ENCODE assay signal across 19 cellular contexts in the genomic region with DNA sequence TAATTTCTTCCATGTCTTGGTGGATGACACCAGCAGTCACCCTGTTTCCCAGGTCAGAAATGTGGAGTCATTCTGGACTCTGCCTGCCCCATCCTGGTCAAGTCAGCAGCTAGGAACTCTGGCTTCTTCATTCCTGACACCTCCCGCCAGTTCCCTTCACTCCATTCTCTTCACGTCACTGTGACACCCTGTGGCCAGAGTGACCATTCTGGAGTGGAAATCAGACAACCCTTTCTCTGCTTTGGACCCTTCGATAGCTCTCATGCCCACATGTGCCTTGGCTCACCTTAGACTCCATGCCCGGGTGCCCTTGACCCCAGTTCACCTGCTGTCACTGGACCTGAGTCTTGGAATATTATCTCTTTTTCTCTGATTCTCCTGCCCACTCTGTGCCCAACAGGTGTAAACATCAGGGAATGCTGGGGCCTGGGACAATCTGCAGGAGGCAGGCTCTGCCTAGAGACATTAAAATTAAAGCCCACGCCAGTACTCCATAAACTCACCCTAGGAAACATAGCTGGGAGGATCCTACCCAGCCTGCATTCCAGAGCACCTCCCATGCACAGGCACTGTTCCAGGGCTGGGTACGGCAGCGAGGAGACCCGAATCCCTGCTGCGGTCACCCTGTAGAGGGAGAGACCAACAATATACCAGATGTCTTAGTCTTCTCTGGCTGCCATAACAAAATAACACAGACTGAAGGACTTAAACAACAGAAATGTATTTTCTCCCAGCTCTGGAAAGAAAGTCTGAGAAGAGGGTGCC. TPM values are rescaled to one million over a fixed set of nuclear protein-coding genes. Genes with fewer than 3 reads are reported as not detected.
A peak's percentile ranks its signal among the peaks of the same experiment; 100 is the strongest.
DNase-seq lines count a peak whose midpoint lies in the region; ATAC-seq and TF ChIP-seq lines count a peak whose summit lies in the region.
"Had no signal": no experiment of that assay in that cellular context is flagged by ENCODE, and none has a peak within 500 bp of the region (broad histone marks: within the 10 kb centered on the region; RNA-seq: fewer than 3 reads in every experiment).

No MANE protein-coding gene starts in this region.

- ATAC-seq in upper lobe of right lung (no peak), WTC11 (no peak)

- H2AFZ ChIP-seq in smooth muscle cell (ENCODE audit: low read depth): no peak overlapping the region
- H2AFZ ChIP-seq: GM23248 had no signal

- no peaks in the 10 kb centered on the region for H3F3A ChIP-seq in smooth muscle cell (ENCODE audit: low read depth)

- H3K27me3 ChIP-seq in upper lobe of right lung (no peaks in the 10 kb centered on the region), smooth muscle cell (ENCODE audit: low read depth) (no peaks in the 10 kb centered on the region)
- H3K27me3 ChIP-seq: BLaER1 treated with 17β-estradiol and CSF1 and Interleukin-3, amounts not matched to agents 10 nM and 100 nM had no signal

- H3K27ac Mint-ChIP-seq in WTC11: no peak overlapping the region

- H3K27me3 Mint-ChIP-seq in WTC11 (ENCODE audit: low read depth): no peaks in the 10 kb centered on the region; the same call in none of the 2 replicates

- intact Hi-C loops in upper lobe of right lung (cut with DNase I): no loop called here

- no peaks in the 10 kb centered on the region for H3K4me1 ChIP-seq in upper lobe of right lung
- H3K4me1 ChIP-seq in smooth muscle cell (ENCODE audit: low read depth): no peaks in the 10 kb centered on the region
- H3K4me1 ChIP-seq: BLaER1 treated with 17β-estradiol and CSF1 and Interleukin-3, amounts not matched to agents 10 nM and 100 nM had no signal

- 87% methylated on average over 9 of the region's 9 CpGs for WGBS in smooth muscle cell (ENCODE audit: low lambda C conversion rate)

- no peak overlapping the region for H3K4me3 Mint-ChIP-seq in WTC11

- H3K27ac ChIP-seq in upper lobe of right lung (no peak overlapping the region), smooth muscle cell (ENCODE audit: low read depth) (no peak overlapping the region)
- H3K27ac ChIP-seq: BLaER1 treated with 17β-estradiol and CSF1 and Interleukin-3, amounts not matched to agents 10 nM and 100 nM; GM23248; KMS-11 had no signal

- H4K20me1 ChIP-seq in smooth muscle cell (ENCODE audit: low read depth): no peaks in the 10 kb centered on the region
- H4K20me1 ChIP-seq: BLaER1 treated with 17β-estradiol and CSF1 and Interleukin-3, amounts not matched to agents 10 nM and 100 nM had no signal

- H3K36me3 ChIP-seq in upper lobe of right lung (no peaks in the 10 kb centered on the region), smooth muscle cell (ENCODE audit: low read depth) (no peaks in the 10 kb centered on the region)
- H3K36me3 ChIP-seq: BLaER1 treated with 17β-estradiol and CSF1 and Interleukin-3, amounts not matched to agents 10 nM and 100 nM had no signal

- H3K9me3 Mint-ChIP-seq in WTC11: peaks cover 3% of the 10 kb centered on the region; the same call in 1 of the 2 replicates

- POLR2A ChIA-PET in WTC11 (lab: Charles Lee): no interaction called here

- H3K4me3 ChIP-seq in upper lobe of right lung (no peak overlapping the region), smooth muscle cell (no peak overlapping the region)
- H3K4me3 ChIP-seq: BLaER1 treated with 17β-estradiol and CSF1 and Interleukin-3, amounts not matched to agents 10 nM and 100 nM; GM23248 had no signal

- H3K36me3 Mint-ChIP-seq in WTC11: no peaks in the 10 kb centered on the region

- no peak overlapping the region for H3K9ac ChIP-seq in smooth muscle cell (ENCODE audit: low read depth)
- H3K9ac ChIP-seq: BLaER1 treated with 17β-estradiol and CSF1 and Interleukin-3, amounts not matched to agents 10 nM and 100 nM; GM23248; KMS-11 had no signal

- H3K4me1 Mint-ChIP-seq in WTC11: no peaks in the 10 kb centered on the region

- no peaks in the 10 kb centered on the region for H3K79me2 ChIP-seq in smooth muscle cell (ENCODE audit: low read depth)

- CTCF ChIA-PET in WTC11 (lab: Charles Lee): interaction anchor here (0.8 to 1.6 kb wide), 2 partner anchors 16 to 28 kb away, joined by 3 to 6 read pairs; no protein-coding TSS in a partner anchor

- TF ChIP-seq CTCF in upper lobe of right lung (IDR thresholded peaks at IDR 0.05) (no peak), WTC11 (IDR thresholded peaks at IDR 0.05) (no peak), smooth muscle cell (IDR thresholded peaks at IDR 0.05; ENCODE audit: borderline replicate concordance, insufficient read depth, poor library complexity, severe bottlenecking) (no peak)

- no peaks in the 10 kb centered on the region for H3K9me3 ChIP-seq in upper lobe of right lung
- no peaks in the 10 kb centered on the region for H3K9me3 ChIP-seq in smooth muscle cell (replicated peaks; ENCODE audit: low read depth)

- H3K4me2 ChIP-seq in smooth muscle cell: no peak overlapping the region
- H3K4me2 ChIP-seq: BLaER1 treated with 17β-estradiol and CSF1 and Interleukin-3, amounts not matched to agents 10 nM and 100 nM; KMS-11 had no signal

- DNase-seq in activated naive CD4-positive, alpha-beta T cell treated with anti-CD3 and anti-CD28 coated beads, Interleukin-2, amount 50 U/mL, for 16 hours: peak; percentile 0
- DNase-seq in activated naive CD4-positive, alpha-beta T cell (lab: John Stamatoyannopoulos, UW): no peak
- peak; percentile 14 for DNase-seq in ecto neural progenitor cell (ENCODE audit: low spot score)
- peak; percentile 69 for DNase-seq in mesenteric fat pad (ENCODE audit: low spot score)
- DNase-seq in upper lobe of right lung: peak; percentile 20
- no peak for DNase-seq in WTC11 (ENCODE audit: low spot score)
- no peak for DNase-seq in foreskin melanocyte
- no peak for DNase-seq in smooth muscle cell (lab: John Stamatoyannopoulos, UW; ENCODE audit: unreplicated experiment)
- DNase-seq: DMS79 treated with DMSO at 0.1 percent for 48 hours; GM23248; NCI-H1436; NCI-H2029; NCI-H2171; NCI-H446; NCI-H69; NK-92 treated with Interleukin-12 subunit alpha and Interleukin-12 subunit beta, amount 100 ng/mL, for 24 hours; OCI-M1 had no signal

TF ChIP-seq in WTC11, 78 proteins besides CTCF, POLR2A, EP300 and RAD21:
- TF ChIP-seq MYBL2 (CRISPR knock-in tag; IDR thresholded peaks at IDR 0.05): no peak
- TF ChIP-seq, protein P1, sequence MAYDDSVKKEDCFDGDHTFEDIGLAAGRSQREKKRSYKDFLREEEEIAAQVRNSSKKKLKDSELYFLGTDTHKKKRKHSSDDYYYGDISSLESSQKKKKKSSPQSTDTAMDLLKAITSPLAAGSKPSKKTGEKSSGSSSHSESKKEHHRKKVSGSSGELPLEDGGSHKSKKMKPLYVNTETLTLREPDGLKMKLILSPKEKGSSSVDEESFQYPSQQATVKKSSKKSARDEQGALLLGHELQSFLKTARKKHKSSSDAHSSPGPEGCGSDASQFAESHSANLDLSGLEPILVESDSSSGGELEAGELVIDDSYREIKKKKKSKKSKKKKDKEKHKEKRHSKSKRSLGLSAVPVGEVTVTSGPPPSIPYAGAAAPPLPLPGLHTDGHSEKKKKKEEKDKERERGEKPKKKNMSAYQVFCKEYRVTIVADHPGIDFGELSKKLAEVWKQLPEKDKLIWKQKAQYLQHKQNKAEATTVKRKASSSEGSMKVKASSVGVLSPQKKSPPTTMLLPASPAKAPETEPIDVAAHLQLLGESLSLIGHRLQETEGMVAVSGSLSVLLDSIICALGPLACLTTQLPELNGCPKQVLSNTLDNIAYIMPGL (CRISPR knock-in tag; IDR thresholded peaks at IDR 0.05): no peak
- TF ChIP-seq, protein P2, sequence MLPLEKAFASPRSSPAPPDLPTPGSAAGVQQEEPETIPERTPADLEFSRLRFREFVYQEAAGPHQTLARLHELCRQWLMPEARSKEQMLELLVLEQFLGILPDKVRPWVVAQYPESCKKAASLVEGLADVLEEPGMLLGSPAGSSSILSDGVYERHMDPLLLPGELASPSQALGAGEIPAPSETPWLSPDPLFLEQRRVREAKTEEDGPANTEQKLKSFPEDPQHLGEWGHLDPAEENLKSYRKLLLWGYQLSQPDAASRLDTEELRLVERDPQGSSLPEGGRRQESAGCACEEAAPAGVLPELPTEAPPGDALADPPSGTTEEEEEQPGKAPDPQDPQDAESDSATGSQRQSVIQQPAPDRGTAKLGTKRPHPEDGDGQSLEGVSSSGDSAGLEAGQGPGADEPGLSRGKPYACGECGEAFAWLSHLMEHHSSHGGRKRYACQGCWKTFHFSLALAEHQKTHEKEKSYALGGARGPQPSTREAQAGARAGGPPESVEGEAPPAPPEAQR (CRISPR knock-in tag; IDR thresholded peaks at IDR 0.05): no peak

RNA-seq across cellular contexts. Expression of a gene that starts 41.1 kb away (rescaled TPM):
- total RNA-seq in mesenteric fat pad (18.5 TPM), upper lobe of right lung (22.8 TPM), WTC11 (2021) (39.8 to 47.9 TPM (median 45.4 TPM) in 3 replicates), smooth muscle cell (28.0 and 32.2 TPM in 2 replicates)
- 40.3 and 44.6 TPM in 2 replicates for polyA plus RNA-seq in smooth muscle cell

Comparison
In these comparisons a context has a peak if more than half of its experiments do, and no peak if none do; other contexts are left out.
1. DNase-seq: peak in activated naive CD4-positive, alpha-beta T cell treated with anti-CD3 and anti-CD28 coated beads, Interleukin-2, amount 50 U/mL, for 16 hours (single experiment), ecto neural progenitor cell (single experiment), mesenteric fat pad (single experiment) and upper lobe of right lung (single experiment); none in activated naive CD4-positive, alpha-beta T cell (0 of 4), WTC11 (single experiment), foreskin melanocyte (single experiment) and smooth muscle cell (single experiment).